In the genomic region with DNA sequence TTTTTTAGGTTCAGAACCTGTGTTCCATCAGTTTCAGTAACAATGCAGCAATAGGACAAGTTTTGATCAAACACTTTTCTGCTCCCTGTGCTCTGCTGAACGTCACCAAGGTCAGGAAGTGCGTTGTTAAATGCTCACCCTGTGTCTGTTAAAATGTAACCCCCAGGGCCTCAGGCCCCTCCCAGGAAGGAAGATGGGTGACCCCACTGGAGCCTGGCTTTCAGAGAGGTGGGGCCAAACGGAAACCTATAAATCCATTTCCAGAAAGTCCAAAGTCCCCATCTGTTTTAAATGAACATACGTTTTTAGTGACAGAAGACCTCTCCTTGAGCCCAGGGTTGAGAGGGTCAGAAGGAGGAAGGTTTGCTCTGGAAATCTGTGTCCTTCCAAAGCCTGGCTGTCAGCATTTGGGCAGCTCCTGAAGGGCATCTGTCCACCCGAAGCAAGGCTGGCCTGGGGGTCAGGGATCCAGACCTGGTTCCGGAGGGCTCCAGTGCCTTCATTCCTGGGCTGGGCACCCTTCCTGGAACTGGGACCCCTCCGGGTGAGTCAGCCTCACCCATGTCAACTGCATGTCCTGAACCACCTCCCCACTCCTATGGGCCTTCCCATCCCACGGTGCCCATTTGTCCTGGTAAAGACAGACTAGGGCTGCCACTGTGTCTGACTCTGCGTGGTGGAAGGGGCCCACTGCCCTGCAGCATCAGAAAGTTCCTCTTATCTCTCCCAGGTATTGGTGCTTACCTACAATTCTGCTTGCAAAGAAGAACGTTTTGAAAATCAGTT, we compare ENCODE assay signal across 1 cellular context.
A peak's percentile ranks its signal among the peaks of the same experiment; 100 is the strongest.
TF ChIP-seq lines count a peak whose summit lies in the region.

No MANE protein-coding gene starts in this region.

TF ChIP-seq in HepG2, 621 proteins besides CTCF, POLR2A, EP300 and RAD21 (continued from another document and continues in another):
- TF ChIP-seq ATF6 (CRISPR knock-in tag; conservative IDR thresholded peaks at IDR 0.05) (no peak), MYC (CRISPR knock-in tag; IDR thresholded peaks at IDR 0.05; ENCODE audit: borderline replicate concordance) (peak; percentile 51; the same call in 1 of the 2 replicates), SIN3A (IDR thresholded peaks at IDR 0.05; ENCODE audit: borderline replicate concordance, low read depth, low read length) (0 out of 2 replicates have a peak, but pooled peaks have one; percentile 7), ARID2 (CRISPR knock-in tag; IDR thresholded peaks at IDR 0.05; ENCODE audit: borderline replicate concordance) (no peak), ZSCAN25 (CRISPR knock-in tag; IDR thresholded peaks at IDR 0.05) (no peak), ZNF263 (CRISPR knock-in tag; IDR thresholded peaks at IDR 0.05) (no peak), ZNF20 (CRISPR knock-in tag; IDR thresholded peaks at IDR 0.05) (no peak), PAX8 (CRISPR knock-in tag; IDR thresholded peaks at IDR 0.05; ENCODE audit: borderline replicate concordance) (peak; percentile 82; the same call in 1 of the 2 replicates), FOXJ3 (CRISPR knock-in tag; IDR thresholded peaks at IDR 0.05; ENCODE audit: borderline replicate concordance) (no peak), ATRX (CRISPR knock-in tag; IDR thresholded peaks at IDR 0.05; ENCODE audit: borderline replicate concordance) (no peak), ZNF180 (CRISPR knock-in tag; IDR thresholded peaks at IDR 0.05; ENCODE audit: borderline replicate concordance, low read depth) (no peak), HDAC6 (IDR thresholded peaks at IDR 0.05; ENCODE audit: low read depth, low read length) (no peak), ZNF383 (CRISPR knock-in tag; IDR thresholded peaks at IDR 0.05; ENCODE audit: borderline replicate concordance) (no peak), KLF13 (CRISPR knock-in tag; IDR thresholded peaks at IDR 0.05) (no peak), ZBTB7A (CRISPR knock-in tag; IDR thresholded peaks at IDR 0.05) (peak; percentile 63; the same call in 1 of the 2 replicates), SIX1 (CRISPR knock-in tag; IDR thresholded peaks at IDR 0.05; ENCODE audit: borderline replicate concordance) (0 out of 2 replicates have a peak, but pooled peaks have one; percentile 20), TSC22D2 (CRISPR knock-in tag; IDR thresholded peaks at IDR 0.05; ENCODE audit: borderline replicate concordance) (no peak), ZNF546 (CRISPR knock-in tag; conservative IDR thresholded peaks at IDR 0.05) (no peak), ZNF441 (CRISPR knock-in tag; IDR thresholded peaks at IDR 0.05; ENCODE audit: borderline replicate concordance) (no peak), ZNF558 (CRISPR knock-in tag; IDR thresholded peaks at IDR 0.05; ENCODE audit: borderline replicate concordance) (no peak), MLX (CRISPR knock-in tag; IDR thresholded peaks at IDR 0.05) (no peak), ZNF639 (CRISPR knock-in tag; conservative IDR thresholded peaks at IDR 0.05) (no peak), ISL2 (CRISPR knock-in tag; IDR thresholded peaks at IDR 0.05) (no peak), ZNF576 (CRISPR knock-in tag; IDR thresholded peaks at IDR 0.05) (no peak), KLF6 (CRISPR knock-in tag; IDR thresholded peaks at IDR 0.05) (no peak), HNRNPH1 (optimal IDR thresholded peaks at IDR 0.05; ENCODE audit: low read depth, low read length) (no peak), ELF3 (CRISPR knock-in tag; IDR thresholded peaks at IDR 0.05) (peak; percentile 64), NPAS2 (CRISPR knock-in tag; IDR thresholded peaks at IDR 0.05; ENCODE audit: borderline replicate concordance) (no peak), SP1 (IDR thresholded peaks at IDR 0.05) (no peak), SP1 (CRISPR knock-in tag; IDR thresholded peaks at IDR 0.05) (no peak; the same call in 1 of the 2 replicates), KMT2A (CRISPR knock-in tag; IDR thresholded peaks at IDR 0.05) (no peak), ZFYVE20 (CRISPR knock-in tag; IDR thresholded peaks at IDR 0.05; ENCODE audit: borderline replicate concordance, low read depth) (no peak), MED13 (CRISPR knock-in tag; IDR thresholded peaks at IDR 0.05) (no peak), HMGA1 (CRISPR knock-in tag; conservative IDR thresholded peaks at IDR 0.05) (no peak), CBX5 (CRISPR knock-in tag; IDR thresholded peaks at IDR 0.05; ENCODE audit: borderline replicate concordance) (no peak), ZSCAN12 (CRISPR knock-in tag; IDR thresholded peaks at IDR 0.05) (no peak), GTF2F1 (IDR thresholded peaks at IDR 0.05; ENCODE audit: low read length) (no peak), RXRA (CRISPR knock-in tag; IDR thresholded peaks at IDR 0.05) (peak; percentile 25; the same call in 1 of the 2 replicates), FOXC1 (CRISPR knock-in tag; IDR thresholded peaks at IDR 0.05; ENCODE audit: borderline replicate concordance) (no peak; the same call in 1 of the 2 replicates), NAIF1 (CRISPR knock-in tag; IDR thresholded peaks at IDR 0.05; ENCODE audit: borderline replicate concordance) (no peak), ONECUT2 (CRISPR knock-in tag; IDR thresholded peaks at IDR 0.05) (no peak), MED1 (CRISPR knock-in tag; IDR thresholded peaks at IDR 0.05) (peak; percentile 85), ZBTB21 (CRISPR knock-in tag; IDR thresholded peaks at IDR 0.05) (peak; percentile 89), ZNF33B (CRISPR knock-in tag; IDR thresholded peaks at IDR 0.05) (no peak; the same call in 1 of the 2 replicates), ZKSCAN8 (CRISPR knock-in tag; IDR thresholded peaks at IDR 0.05; ENCODE audit: borderline replicate concordance) (no peak), SNRNP70 (IDR thresholded peaks at IDR 0.05; ENCODE audit: low read depth, low read length) (no peak), MAFF (IDR thresholded peaks at IDR 0.05; ENCODE audit: low read depth, low read length) (no peak), MIER3 (CRISPR knock-in tag; IDR thresholded peaks at IDR 0.05; ENCODE audit: borderline replicate concordance) (peak; percentile 39; the same call in 1 of the 2 replicates), CHD2 (IDR thresholded peaks at IDR 0.05; ENCODE audit: low read depth, low read length) (no peak), ZFP82 (CRISPR knock-in tag; IDR thresholded peaks at IDR 0.05; ENCODE audit: borderline replicate concordance) (no peak), HNF4A (CRISPR knock-in tag; IDR thresholded peaks at IDR 0.05) (peak; percentile 72), EZH2 (conservative IDR thresholded peaks at IDR 0.05; ENCODE audit: low read depth, low read length) (no peak)
- TF ChIP-seq, protein P1, sequence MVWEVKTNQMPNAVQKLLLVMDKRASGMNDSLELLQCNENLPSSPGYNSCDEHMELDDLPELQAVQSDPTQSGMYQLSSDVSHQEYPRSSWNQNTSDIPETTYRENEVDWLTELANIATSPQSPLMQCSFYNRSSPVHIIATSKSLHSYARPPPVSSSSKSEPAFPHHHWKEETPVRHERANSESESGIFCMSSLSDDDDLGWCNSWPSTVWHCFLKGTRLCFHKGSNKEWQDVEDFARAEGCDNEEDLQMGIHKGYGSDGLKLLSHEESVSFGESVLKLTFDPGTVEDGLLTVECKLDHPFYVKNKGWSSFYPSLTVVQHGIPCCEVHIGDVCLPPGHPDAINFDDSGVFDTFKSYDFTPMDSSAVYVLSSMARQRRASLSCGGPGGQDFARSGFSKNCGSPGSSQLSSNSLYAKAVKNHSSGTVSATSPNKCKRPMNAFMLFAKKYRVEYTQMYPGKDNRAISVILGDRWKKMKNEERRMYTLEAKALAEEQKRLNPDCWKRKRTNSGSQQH (CRISPR knock-in tag; IDR thresholded peaks at IDR 0.05; ENCODE audit: low read depth), result peak; percentile 67; the same call in 1 of the 2 replicates
- TF ChIP-seq, protein P2, sequence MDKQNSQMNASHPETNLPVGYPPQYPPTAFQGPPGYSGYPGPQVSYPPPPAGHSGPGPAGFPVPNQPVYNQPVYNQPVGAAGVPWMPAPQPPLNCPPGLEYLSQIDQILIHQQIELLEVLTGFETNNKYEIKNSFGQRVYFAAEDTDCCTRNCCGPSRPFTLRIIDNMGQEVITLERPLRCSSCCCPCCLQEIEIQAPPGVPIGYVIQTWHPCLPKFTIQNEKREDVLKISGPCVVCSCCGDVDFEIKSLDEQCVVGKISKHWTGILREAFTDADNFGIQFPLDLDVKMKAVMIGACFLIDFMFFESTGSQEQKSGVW (CRISPR knock-in tag; IDR thresholded peaks at IDR 0.05; ENCODE audit: borderline replicate concordance), result no peak
- TF ChIP-seq, protein P3, sequence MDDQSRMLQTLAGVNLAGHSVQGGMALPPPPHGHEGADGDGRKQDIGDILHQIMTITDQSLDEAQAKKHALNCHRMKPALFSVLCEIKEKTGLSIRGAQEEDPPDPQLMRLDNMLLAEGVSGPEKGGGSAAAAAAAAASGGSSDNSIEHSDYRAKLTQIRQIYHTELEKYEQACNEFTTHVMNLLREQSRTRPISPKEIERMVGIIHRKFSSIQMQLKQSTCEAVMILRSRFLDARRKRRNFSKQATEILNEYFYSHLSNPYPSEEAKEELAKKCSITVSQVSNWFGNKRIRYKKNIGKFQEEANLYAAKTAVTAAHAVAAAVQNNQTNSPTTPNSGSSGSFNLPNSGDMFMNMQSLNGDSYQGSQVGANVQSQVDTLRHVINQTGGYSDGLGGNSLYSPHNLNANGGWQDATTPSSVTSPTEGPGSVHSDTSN (CRISPR knock-in tag; IDR thresholded peaks at IDR 0.05; ENCODE audit: borderline replicate concordance), result no peak
- TF ChIP-seq, protein P4, sequence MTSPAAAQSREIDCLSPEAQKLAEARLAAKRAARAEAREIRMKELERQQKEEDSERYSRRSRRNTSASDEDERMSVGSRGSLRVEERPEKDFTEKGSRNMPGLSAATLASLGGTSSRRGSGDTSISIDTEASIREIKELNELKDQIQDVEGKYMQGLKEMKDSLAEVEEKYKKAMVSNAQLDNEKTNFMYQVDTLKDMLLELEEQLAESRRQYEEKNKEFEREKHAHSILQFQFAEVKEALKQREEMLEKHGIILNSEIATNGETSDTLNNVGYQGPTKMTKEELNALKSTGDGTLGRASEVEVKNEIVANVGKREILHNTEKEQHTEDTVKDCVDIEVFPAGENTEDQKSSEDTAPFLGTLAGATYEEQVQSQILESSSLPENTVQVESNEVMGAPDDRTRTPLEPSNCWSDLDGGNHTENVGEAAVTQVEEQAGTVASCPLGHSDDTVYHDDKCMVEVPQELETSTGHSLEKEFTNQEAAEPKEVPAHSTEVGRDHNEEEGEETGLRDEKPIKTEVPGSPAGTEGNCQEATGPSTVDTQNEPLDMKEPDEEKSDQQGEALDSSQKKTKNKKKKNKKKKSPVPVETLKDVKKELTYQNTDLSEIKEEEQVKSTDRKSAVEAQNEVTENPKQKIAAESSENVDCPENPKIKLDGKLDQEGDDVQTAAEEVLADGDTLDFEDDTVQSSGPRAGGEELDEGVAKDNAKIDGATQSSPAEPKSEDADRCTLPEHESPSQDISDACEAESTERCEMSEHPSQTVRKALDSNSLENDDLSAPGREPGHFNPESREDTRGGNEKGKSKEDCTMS (CRISPR knock-in tag; conservative IDR thresholded peaks at IDR 0.05), result no peak
- TF ChIP-seq, protein P5, sequence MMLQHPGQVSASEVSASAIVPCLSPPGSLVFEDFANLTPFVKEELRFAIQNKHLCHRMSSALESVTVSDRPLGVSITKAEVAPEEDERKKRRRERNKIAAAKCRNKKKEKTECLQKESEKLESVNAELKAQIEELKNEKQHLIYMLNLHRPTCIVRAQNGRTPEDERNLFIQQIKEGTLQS (CRISPR knock-in tag; IDR thresholded peaks at IDR 0.05), result no peak
- TF ChIP-seq, protein P6, sequence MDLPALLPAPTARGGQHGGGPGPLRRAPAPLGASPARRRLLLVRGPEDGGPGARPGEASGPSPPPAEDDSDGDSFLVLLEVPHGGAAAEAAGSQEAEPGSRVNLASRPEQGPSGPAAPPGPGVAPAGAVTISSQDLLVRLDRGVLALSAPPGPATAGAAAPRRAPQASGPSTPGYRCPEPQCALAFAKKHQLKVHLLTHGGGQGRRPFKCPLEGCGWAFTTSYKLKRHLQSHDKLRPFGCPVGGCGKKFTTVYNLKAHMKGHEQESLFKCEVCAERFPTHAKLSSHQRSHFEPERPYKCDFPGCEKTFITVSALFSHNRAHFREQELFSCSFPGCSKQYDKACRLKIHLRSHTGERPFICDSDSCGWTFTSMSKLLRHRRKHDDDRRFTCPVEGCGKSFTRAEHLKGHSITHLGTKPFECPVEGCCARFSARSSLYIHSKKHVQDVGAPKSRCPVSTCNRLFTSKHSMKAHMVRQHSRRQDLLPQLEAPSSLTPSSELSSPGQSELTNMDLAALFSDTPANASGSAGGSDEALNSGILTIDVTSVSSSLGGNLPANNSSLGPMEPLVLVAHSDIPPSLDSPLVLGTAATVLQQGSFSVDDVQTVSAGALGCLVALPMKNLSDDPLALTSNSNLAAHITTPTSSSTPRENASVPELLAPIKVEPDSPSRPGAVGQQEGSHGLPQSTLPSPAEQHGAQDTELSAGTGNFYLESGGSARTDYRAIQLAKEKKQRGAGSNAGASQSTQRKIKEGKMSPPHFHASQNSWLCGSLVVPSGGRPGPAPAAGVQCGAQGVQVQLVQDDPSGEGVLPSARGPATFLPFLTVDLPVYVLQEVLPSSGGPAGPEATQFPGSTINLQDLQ (CRISPR knock-in tag; IDR thresholded peaks at IDR 0.05), result no peak
